ENCODE assay signal across 1 cellular context in genomic region chr17:2029911-2030778, GRCh38.
TF ChIP-seq lines count a peak whose summit lies in the region.

TSS of gene DPH1 (plus strand) at chr17:2030153. CDS start at chr17:2030170, 17 bp downstream.

TF ChIP-seq in HepG2, 621 proteins besides CTCF, POLR2A, EP300 and RAD21 (continued from another document and continues in another):
- TF ChIP-seq, protein P1, sequence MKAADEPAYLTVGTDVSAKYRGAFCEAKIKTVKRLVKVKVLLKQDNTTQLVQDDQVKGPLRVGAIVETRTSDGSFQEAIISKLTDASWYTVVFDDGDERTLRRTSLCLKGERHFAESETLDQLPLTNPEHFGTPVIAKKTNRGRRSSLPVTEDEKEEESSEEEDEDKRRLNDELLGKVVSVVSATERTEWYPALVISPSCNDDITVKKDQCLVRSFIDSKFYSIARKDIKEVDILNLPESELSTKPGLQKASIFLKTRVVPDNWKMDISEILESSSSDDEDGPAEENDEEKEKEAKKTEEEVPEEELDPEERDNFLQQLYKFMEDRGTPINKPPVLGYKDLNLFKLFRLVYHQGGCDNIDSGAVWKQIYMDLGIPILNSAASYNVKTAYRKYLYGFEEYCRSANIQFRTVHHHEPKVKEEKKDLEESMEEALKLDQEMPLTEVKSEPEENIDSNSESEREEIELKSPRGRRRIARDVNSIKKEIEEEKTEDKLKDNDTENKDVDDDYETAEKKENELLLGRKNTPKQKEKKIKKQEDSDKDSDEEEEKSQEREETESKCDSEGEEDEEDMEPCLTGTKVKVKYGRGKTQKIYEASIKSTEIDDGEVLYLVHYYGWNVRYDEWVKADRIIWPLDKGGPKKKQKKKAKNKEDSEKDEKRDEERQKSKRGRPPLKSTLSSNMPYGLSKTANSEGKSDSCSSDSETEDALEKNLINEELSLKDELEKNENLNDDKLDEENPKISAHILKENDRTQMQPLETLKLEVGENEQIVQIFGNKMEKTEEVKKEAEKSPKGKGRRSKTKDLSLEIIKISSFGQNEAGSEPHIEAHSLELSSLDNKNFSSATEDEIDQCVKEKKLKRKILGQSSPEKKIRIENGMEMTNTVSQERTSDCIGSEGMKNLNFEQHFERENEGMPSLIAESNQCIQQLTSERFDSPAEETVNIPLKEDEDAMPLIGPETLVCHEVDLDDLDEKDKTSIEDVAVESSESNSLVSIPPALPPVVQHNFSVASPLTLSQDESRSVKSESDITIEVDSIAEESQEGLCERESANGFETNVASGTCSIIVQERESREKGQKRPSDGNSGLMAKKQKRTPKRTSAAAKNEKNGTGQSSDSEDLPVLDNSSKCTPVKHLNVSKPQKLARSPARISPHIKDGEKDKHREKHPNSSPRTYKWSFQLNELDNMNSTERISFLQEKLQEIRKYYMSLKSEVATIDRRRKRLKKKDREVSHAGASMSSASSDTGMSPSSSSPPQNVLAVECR (CRISPR knock-in tag; IDR thresholded peaks at IDR 0.05; ENCODE audit: borderline replicate concordance): peak; percentile 99
- TF ChIP-seq ZNF879 (CRISPR knock-in tag; IDR thresholded peaks at IDR 0.05) (no peak), KLF16 (CRISPR knock-in tag; IDR thresholded peaks at IDR 0.05) (peak in 1 of 2 experiments; percentile 91; a peak in 2 of 4 replicates), FOXJ3 (CRISPR knock-in tag; IDR thresholded peaks at IDR 0.05; ENCODE audit: borderline replicate concordance) (peak; percentile 47; the same call in 1 of the 2 replicates), ZNF703 (CRISPR knock-in tag; IDR thresholded peaks at IDR 0.05; ENCODE audit: borderline replicate concordance) (peak; percentile 63; the same call in 1 of the 2 replicates), FOXK2 (IDR thresholded peaks at IDR 0.05) (no peak), RXRA (CRISPR knock-in tag; IDR thresholded peaks at IDR 0.05) (peak; percentile 77), ELK4 (CRISPR knock-in tag; IDR thresholded peaks at IDR 0.05; ENCODE audit: borderline replicate concordance) (0 out of 2 replicates have a peak, but pooled peaks have one; percentile 65), ETV6 (CRISPR knock-in tag; conservative IDR thresholded peaks at IDR 0.05) (peak; percentile 56; the same call in 1 of the 2 replicates), SMAD9 (CRISPR knock-in tag; IDR thresholded peaks at IDR 0.05) (0 out of 2 replicates have a peak, but pooled peaks have one; percentile 58), MAFF (IDR thresholded peaks at IDR 0.05; ENCODE audit: low read depth, low read length) (no peak), FLYWCH1 (CRISPR knock-in tag; IDR thresholded peaks at IDR 0.05) (no peak), ZKSCAN5 (CRISPR knock-in tag; IDR thresholded peaks at IDR 0.05) (no peak), JUND (CRISPR knock-in tag; IDR thresholded peaks at IDR 0.05) (no peak), LCORL (IDR thresholded peaks at IDR 0.05) (no peak), LCORL (CRISPR knock-in tag; IDR thresholded peaks at IDR 0.05) (peak; percentile 70), PAF1 (CRISPR knock-in tag; IDR thresholded peaks at IDR 0.05) (no peak), ZNF687 (CRISPR knock-in tag; IDR thresholded peaks at IDR 0.05) (peak; percentile 86), CENPT (CRISPR knock-in tag; IDR thresholded peaks at IDR 0.05; ENCODE audit: low read depth) (0 out of 2 replicates have a peak, but pooled peaks have one; percentile 70), AHR (CRISPR knock-in tag; IDR thresholded peaks at IDR 0.05) (peak; percentile 13; the same call in 1 of the 2 replicates), ZBTB3 (CRISPR knock-in tag; IDR thresholded peaks at IDR 0.05; ENCODE audit: borderline replicate concordance, low read depth) (no peak), PHF5A (CRISPR knock-in tag; IDR thresholded peaks at IDR 0.05; ENCODE audit: low read depth, unreplicated experiment) (no peak), XBP1 (CRISPR knock-in tag; IDR thresholded peaks at IDR 0.05) (no peak), ZKSCAN8 (CRISPR knock-in tag; IDR thresholded peaks at IDR 0.05; ENCODE audit: borderline replicate concordance) (peak; percentile 47; the same call in 1 of the 2 replicates), PRPF4 (IDR thresholded peaks at IDR 0.05; ENCODE audit: low read depth, low read length, poor library complexity, severe bottlenecking) (no peak), REXO4 (CRISPR knock-in tag; IDR thresholded peaks at IDR 0.05; ENCODE audit: borderline replicate concordance) (no peak), ZXDC (CRISPR knock-in tag; IDR thresholded peaks at IDR 0.05) (peak; percentile 49; the same call in 1 of the 2 replicates), MLLT10 (CRISPR knock-in tag; IDR thresholded peaks at IDR 0.05) (0 out of 2 replicates have a peak, but pooled peaks have one; percentile 52), CHCHD3 (CRISPR knock-in tag; IDR thresholded peaks at IDR 0.05) (no peak), NFE2 (CRISPR knock-in tag; IDR thresholded peaks at IDR 0.05) (0 out of 2 replicates have a peak, but pooled peaks have one; percentile 3), ARNTL (CRISPR knock-in tag; IDR thresholded peaks at IDR 0.05) (peak; percentile 88), GABPA (IDR thresholded peaks at IDR 0.05; ENCODE audit: low read depth, low read length) (no peak), GABPA (CRISPR knock-in tag; IDR thresholded peaks at IDR 0.05; ENCODE audit: low read depth) (peak; percentile 77), ATM (IDR thresholded peaks at IDR 0.05; ENCODE audit: borderline replicate concordance) (no peak), ZNF180 (CRISPR knock-in tag; IDR thresholded peaks at IDR 0.05; ENCODE audit: borderline replicate concordance, low read depth) (no peak), U2AF2 (IDR thresholded peaks at IDR 0.05; ENCODE audit: low read depth, low read length) (no peak), ZNF660 (CRISPR knock-in tag; IDR thresholded peaks at IDR 0.05; ENCODE audit: borderline replicate concordance, low read depth) (no peak), MXI1 (IDR thresholded peaks at IDR 0.05; ENCODE audit: borderline replicate concordance, low read depth, low read length) (peak; percentile 97), FOXK1 (CRISPR knock-in tag; IDR thresholded peaks at IDR 0.05; ENCODE audit: borderline replicate concordance, low read depth) (peak; percentile 86), TEAD3 (CRISPR knock-in tag; optimal IDR thresholded peaks at IDR 0.05; ENCODE audit: borderline replicate concordance) (peak; percentile 85), ZNF780A (CRISPR knock-in tag; IDR thresholded peaks at IDR 0.05) (no peak), BRCA1 (CRISPR knock-in tag; IDR thresholded peaks at IDR 0.05) (no peak), POLR2AphosphoS2 (IDR thresholded peaks at IDR 0.05; ENCODE audit: low read depth, low read length) (peak; percentile 99), HOXA7 (CRISPR knock-in tag; IDR thresholded peaks at IDR 0.05) (0 out of 2 replicates have a peak, but pooled peaks have one; percentile 78), ZNF430 (CRISPR knock-in tag; IDR thresholded peaks at IDR 0.05) (no peak; the same call in 1 of the 2 replicates)
- TF ChIP-seq, protein P2, sequence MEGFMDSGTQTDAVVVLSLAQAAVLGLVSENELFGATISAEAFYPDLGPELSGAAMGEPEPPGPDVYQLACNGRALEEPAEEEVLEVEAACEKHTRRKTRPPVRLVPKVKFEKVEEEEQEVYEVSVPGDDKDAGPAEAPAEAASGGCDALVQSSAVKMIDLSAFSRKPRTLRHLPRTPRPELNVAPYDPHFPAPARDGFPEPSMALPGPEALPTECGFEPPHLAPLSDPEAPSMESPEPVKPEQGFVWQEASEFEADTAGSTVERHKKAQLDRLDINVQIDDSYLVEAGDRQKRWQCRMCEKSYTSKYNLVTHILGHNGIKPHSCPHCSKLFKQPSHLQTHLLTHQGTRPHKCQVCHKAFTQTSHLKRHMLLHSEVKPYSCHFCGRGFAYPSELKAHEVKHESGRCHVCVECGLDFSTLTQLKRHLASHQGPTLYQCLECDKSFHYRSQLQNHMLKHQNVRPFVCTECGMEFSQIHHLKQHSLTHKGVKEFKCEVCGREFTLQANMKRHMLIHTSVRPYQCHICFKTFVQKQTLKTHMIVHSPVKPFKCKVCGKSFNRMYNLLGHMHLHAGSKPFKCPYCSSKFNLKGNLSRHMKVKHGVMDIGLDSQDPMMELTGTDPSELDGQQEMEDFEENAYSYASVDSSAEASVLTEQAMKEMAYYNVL (CRISPR knock-in tag; IDR thresholded peaks at IDR 0.05; ENCODE audit: borderline replicate concordance): no peak
- TF ChIP-seq, protein P3, sequence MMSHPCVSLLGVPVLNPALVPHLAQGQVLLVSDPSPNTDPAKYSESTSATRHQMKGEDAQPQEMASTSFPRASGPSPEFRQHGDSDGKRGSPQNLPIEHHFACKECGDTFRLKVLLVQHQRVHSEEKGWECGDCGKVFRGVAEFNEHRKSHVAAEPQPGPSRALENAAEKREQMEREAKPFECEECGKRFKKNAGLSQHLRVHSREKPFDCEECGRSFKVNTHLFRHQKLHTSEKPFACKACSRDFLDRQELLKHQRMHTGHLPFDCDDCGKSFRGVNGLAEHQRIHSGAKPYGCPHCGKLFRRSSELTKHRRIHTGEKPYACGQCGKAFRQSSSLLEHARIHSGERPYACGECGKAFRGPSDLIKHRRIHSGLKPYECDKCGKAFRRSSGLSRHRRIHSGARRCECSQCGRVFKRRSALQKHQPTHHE (CRISPR knock-in tag; IDR thresholded peaks at IDR 0.05; ENCODE audit: borderline replicate concordance): peak; percentile 84; the same call in 1 of the 2 replicates
- TF ChIP-seq, protein P4, sequence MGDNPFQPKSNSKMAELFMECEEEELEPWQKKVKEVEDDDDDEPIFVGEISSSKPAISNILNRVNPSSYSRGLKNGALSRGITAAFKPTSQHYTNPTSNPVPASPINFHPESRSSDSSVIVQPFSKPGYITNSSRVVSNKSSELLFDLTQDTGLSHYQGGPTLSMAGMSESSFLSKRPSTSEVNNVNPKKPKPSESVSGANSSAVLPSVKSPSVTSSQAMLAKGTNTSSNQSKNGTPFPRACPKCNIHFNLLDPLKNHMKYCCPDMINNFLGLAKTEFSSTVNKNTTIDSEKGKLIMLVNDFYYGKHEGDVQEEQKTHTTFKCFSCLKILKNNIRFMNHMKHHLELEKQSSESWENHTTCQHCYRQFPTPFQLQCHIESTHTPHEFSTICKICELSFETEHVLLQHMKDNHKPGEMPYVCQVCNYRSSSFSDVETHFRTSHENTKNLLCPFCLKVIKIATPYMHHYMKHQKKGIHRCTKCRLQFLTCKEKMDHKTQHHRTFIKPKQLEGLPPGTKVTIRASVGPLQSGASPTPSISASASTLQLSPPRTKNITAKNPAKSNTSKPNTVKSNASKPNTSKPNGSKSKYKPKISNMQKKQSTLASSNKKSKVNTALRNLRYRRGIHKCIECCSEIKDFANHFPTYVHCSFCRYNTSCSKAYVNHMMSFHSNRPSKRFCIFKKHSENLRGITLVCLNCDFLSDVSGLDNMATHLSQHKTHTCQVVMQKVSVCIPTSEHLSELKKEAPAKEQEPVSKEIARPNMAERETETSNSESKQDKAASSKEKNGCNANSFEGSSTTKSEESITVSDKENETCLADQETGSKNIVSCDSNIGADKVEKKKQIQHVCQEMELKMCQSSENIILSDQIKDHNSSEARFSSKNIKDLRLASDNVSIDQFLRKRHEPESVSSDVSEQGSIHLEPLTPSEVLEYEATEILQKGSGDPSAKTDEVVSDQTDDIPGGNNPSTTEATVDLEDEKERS (CRISPR knock-in tag; IDR thresholded peaks at IDR 0.05): no peak
